ENCODE assay signal across 9 cellular contexts in the genomic region with DNA sequence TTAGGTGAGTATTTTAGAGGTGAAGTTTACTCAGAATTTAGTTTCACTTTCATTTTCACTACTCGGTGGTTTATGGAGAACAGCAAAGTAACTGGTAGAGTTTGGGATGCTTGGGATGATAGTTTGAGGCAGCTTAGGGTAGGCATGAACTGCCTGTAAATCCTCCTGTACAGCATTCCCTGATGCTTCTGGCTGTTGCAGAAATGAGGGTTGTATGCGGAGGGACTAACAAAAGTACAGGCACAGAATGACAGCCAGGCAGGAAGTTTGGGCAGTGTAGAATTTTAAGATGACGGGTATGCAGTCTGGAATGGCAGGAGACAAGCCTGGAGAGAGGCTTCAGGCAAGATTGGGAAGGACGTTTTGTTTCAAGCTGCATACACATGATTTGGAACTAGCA. TPM values are rescaled to one million over a fixed set of nuclear protein-coding genes. Genes with fewer than 3 reads are reported as not detected.
DNase-seq lines count a peak whose midpoint lies in the region; TF ChIP-seq lines count a peak whose summit lies in the region.
"Had no signal": no experiment of that assay in that cellular context is flagged by ENCODE, and none has a peak within 500 bp of the region (broad histone marks: within the 10 kb centered on the region; RNA-seq: fewer than 3 reads in every experiment).

No MANE protein-coding gene starts in this region.

- H3K9ac ChIP-seq in Loucy (ENCODE audit: low read depth, low read length, poor library complexity, severe bottlenecking) (peak overlapping the region; percentile 36), mucosa of rectum (ENCODE audit: low read depth in 1 of 2, low read length in 2 of 2) (peak overlapping the region in 1 of 2 donors; percentile 18), endodermal cell (ENCODE audit: extremely low read depth, low read length, poor library complexity, severe bottlenecking) (no peak overlapping the region)

- H3K27ac ChIP-seq in mucosa of rectum (ENCODE audit: low read depth in 2 of 2, low read length in 2 of 2) (no peak overlapping the region), endodermal cell (ENCODE audit: low read depth, low read length) (no peak overlapping the region)
- H3K27ac ChIP-seq: epithelial cell of prostate had no signal

- H3K27me3 Mint-ChIP-seq in endothelial cell (ENCODE audit: unreplicated experiment): peaks cover 7% of the 10 kb centered on the region
- no peaks in the 10 kb centered on the region for H3K27me3 Mint-ChIP-seq in endodermal cell (ENCODE audit: insufficient read depth)

- H3K4me3 Mint-ChIP-seq in endothelial cell (ENCODE audit: unreplicated experiment): no peak overlapping the region
- H3K4me3 Mint-ChIP-seq in endodermal cell: no peak overlapping the region

- H3K9me2 ChIP-seq in Loucy (replicated peaks; ENCODE audit: low read depth, low read length): no peaks in the 10 kb centered on the region

- no peak overlapping the region for H2AFZ ChIP-seq in Loucy (ENCODE audit: low read length)

- H3K4me1 Mint-ChIP-seq in endothelial cell (ENCODE audit: unreplicated experiment) (peaks cover 3% of the 10 kb centered on the region), endodermal cell (no peaks in the 10 kb centered on the region)

- peaks cover 5% of the 10 kb centered on the region for H4K20me1 ChIP-seq in Loucy (ENCODE audit: insufficient read depth, low read length, poor library complexity, severe bottlenecking)

- H3K27ac Mint-ChIP-seq in endothelial cell (ENCODE audit: unreplicated experiment) (no peak overlapping the region), endodermal cell (no peak overlapping the region)

- 92 to 95% methylated on average over 2 to 4 of the region's 4 CpGs for WGBS in endodermal cell (ENCODE audit: insufficient coverage in 1 of 2, insufficient read length in 1 of 2), 2 experiments

- H3K4me2 ChIP-seq in Loucy (ENCODE audit: low read depth, low read length, poor library complexity, severe bottlenecking): peak overlapping the region; percentile 76

- H3K36me3 ChIP-seq in Loucy (ENCODE audit: insufficient read depth, low read length): peaks cover 74% of the 10 kb centered on the region
- H3K36me3 ChIP-seq in mucosa of rectum (ENCODE audit: control insufficient read depth in 2 of 2, insufficient read depth in 2 of 2, low read length in 2 of 2): peaks cover 34 to 44% of the 10 kb centered on the region in 2 donors
- peaks cover 72% of the 10 kb centered on the region for H3K36me3 ChIP-seq in endodermal cell (ENCODE audit: control insufficient read depth, insufficient read depth, low read length)

- H3K9me3 ChIP-seq in Loucy (ENCODE audit: insufficient read depth, low read depth, low read length) (no peaks in the 10 kb centered on the region), mucosa of rectum (ENCODE audit: control insufficient read depth in 2 of 2, low read length in 2 of 2) (no peaks in the 10 kb centered on the region), endodermal cell (ENCODE audit: control insufficient read depth, low read length) (no peaks in the 10 kb centered on the region)

- in situ Hi-C loops in ACHN (cut with HindIII; ENCODE audit: low pct_ligation_motif_present, low pct_unique_long_range_greater_than_20kb, low sequenced_read_pairs): no loop called here

- TF ChIP-seq CTCF in Loucy (conservative IDR thresholded peaks at IDR 0.05; ENCODE audit: low read length) (no peak), choroid plexus epithelial cell (conservative IDR thresholded peaks at IDR 0.05; ENCODE audit: low read depth, low read length) (no peak), endothelial cell (IDR thresholded peaks at IDR 0.05; ENCODE audit: unreplicated experiment) (no peak), endodermal cell (conservative IDR thresholded peaks at IDR 0.05) (no peak)

- H3K36me3 Mint-ChIP-seq in endothelial cell (ENCODE audit: low read depth, unreplicated experiment): peaks cover 40% of the 10 kb centered on the region
- H3K36me3 Mint-ChIP-seq in endodermal cell (ENCODE audit: low read depth): peaks cover 69% of the 10 kb centered on the region

- H3K4me1 ChIP-seq in Loucy (ENCODE audit: insufficient read depth, low read length, poor library complexity, severe bottlenecking) (peaks cover 15% of the 10 kb centered on the region), mucosa of rectum (ENCODE audit: control insufficient read depth in 2 of 2, insufficient read depth in 2 of 2, low read length in 2 of 2) (peaks cover 10 to 14% of the 10 kb centered on the region in 2 donors), endodermal cell (ENCODE audit: control insufficient read depth, insufficient read depth, low read length) (no peaks in the 10 kb centered on the region)

- no peaks in the 10 kb centered on the region for H3K9me3 Mint-ChIP-seq in endothelial cell (ENCODE audit: unreplicated experiment)
- H3K9me3 Mint-ChIP-seq in endodermal cell: no peaks in the 10 kb centered on the region

- peaks cover 20% of the 10 kb centered on the region for H3K79me2 ChIP-seq in Loucy (ENCODE audit: insufficient read depth, low read length)

- H3K27me3 ChIP-seq in Loucy (ENCODE audit: insufficient read depth, low read length, poor library complexity, severe bottlenecking): no peaks in the 10 kb centered on the region
- H3K27me3 ChIP-seq in mucosa of rectum (ENCODE audit: control insufficient read depth in 2 of 2, insufficient read depth in 2 of 2, low read length in 2 of 2): no peaks in the 10 kb centered on the region
- no peaks in the 10 kb centered on the region for H3K27me3 ChIP-seq in endodermal cell (ENCODE audit: control insufficient read depth, insufficient read depth, low read length, poor library complexity, severe bottlenecking)

- H3K4me3 ChIP-seq in Loucy (ENCODE audit: low read length, poor library complexity, severe bottlenecking) (peak overlapping the region; percentile 59), choroid plexus epithelial cell (ENCODE audit: low read depth, low read length) (peak overlapping the region; percentile 37), mucosa of rectum (ENCODE audit: low read length in 2 of 2) (peak overlapping the region; percentile 48 to 64), endodermal cell (ENCODE audit: low read length) (no peak overlapping the region)

- DNase-seq in ACHN (peak; percentile 15), choroid plexus epithelial cell (ENCODE audit: low read depth) (peak; percentile 39), NCI-H510A (lab: John Stamatoyannopoulos, UW) (no peak), endothelial cell (ENCODE audit: low spot score) (no peak), endodermal cell (no peak), activated gamma-delta T cell treated with Interleukin-2 at 50 U/mL for 16 hours (no peak)

- no peaks in the 10 kb centered on the region for H3F3A ChIP-seq in Loucy (ENCODE audit: low read depth)

RNA-seq across cellular contexts. Expression of gene FAM120AOS, which starts 48.0 kb away (rescaled TPM):
- total RNA-seq in endothelial cell (ENCODE audit: unreplicated experiment) (38.7 TPM), endodermal cell (10 to 100 TPM; 44.9 to 47.0 TPM)
- 41.7 TPM for polyA plus RNA-seq in endodermal cell (2013, experiment 1 of 2)
- 35.4 TPM for polyA plus RNA-seq in endodermal cell (2013, experiment 2 of 2)

RNA-seq across cellular contexts. Expression of gene FAM120A, which starts 49.9 kb away (rescaled TPM):
- total RNA-seq in endothelial cell (ENCODE audit: unreplicated experiment) (56.1 TPM), endodermal cell (10 to 100 TPM; 38.3 to 46.1 TPM)
- polyA plus RNA-seq in endodermal cell (2013, experiment 1 of 2): 29.2 TPM
- polyA plus RNA-seq in endodermal cell (2013, experiment 2 of 2): 27.1 TPM

Comparison
In these comparisons a context has a peak if more than half of its experiments do, and no peak if none do; other contexts are left out.
1. DNase-seq: peak in ACHN (single experiment) and choroid plexus epithelial cell (single experiment); none in NCI-H510A (single experiment), endothelial cell (single experiment), endodermal cell (single experiment) and activated gamma-delta T cell treated with Interleukin-2 at 50 U/mL for 16 hours (single experiment).